In the genomic region with DNA sequence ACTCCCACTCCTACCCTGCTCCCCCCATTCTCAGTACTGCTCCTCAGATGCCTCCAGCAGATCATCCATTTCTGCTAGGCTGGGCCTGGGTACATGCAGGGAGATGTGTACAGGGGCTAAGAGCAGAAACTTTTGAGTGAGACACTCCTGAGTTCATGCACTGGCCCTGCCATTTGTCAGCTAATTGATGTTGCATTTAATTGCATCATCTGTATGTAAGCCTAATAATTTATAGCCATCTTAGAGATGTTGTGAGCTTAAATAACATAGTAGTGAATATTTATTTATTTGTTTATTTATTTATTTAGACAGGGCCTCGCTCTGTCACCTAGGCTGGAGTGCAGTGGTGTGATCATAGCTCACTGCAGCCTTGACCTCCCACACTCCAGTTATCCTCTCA, we compare ENCODE assay signal across 1 cellular context.
TF ChIP-seq lines count a peak whose summit lies in the region.

No MANE protein-coding gene starts in this region.

TF ChIP-seq in K562, 482 proteins besides CTCF, POLR2A, EP300 and RAD21 (continued from another document):
- TF ChIP-seq NCOA2 (IDR thresholded peaks at IDR 0.05; ENCODE audit: partially characterized antibody in 2 of 2) (no peak), CEBPB (tag; IDR thresholded peaks at IDR 0.05) (peak; percentile 30), FOXJ2 (tag; IDR thresholded peaks at IDR 0.05) (0 out of 2 replicates have a peak, but pooled peaks have one; percentile 25), MEIS2 (IDR thresholded peaks at IDR 0.05; ENCODE audit: partially characterized antibody) (peak; percentile 71), ZSCAN32 (CRISPR knock-in tag; IDR thresholded peaks at IDR 0.05) (peak; percentile 83), SIRT6 (IDR thresholded peaks at IDR 0.05; ENCODE audit: low read depth, low read length) (no peak)
- TF ChIP-seq, protein P1, sequence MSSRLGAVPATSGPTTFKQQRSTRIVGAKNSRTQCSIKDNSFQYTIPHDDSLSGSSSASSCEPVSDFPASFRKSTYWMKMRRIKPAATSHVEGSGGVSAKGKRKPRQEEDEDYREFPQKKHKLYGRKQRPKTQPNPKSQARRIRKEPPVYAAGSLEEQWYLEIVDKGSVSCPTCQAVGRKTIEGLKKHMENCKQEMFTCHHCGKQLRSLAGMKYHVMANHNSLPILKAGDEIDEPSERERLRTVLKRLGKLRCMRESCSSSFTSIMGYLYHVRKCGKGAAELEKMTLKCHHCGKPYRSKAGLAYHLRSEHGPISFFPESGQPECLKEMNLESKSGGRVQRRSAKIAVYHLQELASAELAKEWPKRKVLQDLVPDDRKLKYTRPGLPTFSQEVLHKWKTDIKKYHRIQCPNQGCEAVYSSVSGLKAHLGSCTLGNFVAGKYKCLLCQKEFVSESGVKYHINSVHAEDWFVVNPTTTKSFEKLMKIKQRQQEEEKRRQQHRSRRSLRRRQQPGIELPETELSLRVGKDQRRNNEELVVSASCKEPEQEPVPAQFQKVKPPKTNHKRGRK (tag; IDR thresholded peaks at IDR 0.05): no peak
TF ChIP-seq in K562: peak in this region for 16.
